18 cellular contexts compared by ENCODE assay signal in the genomic region with DNA sequence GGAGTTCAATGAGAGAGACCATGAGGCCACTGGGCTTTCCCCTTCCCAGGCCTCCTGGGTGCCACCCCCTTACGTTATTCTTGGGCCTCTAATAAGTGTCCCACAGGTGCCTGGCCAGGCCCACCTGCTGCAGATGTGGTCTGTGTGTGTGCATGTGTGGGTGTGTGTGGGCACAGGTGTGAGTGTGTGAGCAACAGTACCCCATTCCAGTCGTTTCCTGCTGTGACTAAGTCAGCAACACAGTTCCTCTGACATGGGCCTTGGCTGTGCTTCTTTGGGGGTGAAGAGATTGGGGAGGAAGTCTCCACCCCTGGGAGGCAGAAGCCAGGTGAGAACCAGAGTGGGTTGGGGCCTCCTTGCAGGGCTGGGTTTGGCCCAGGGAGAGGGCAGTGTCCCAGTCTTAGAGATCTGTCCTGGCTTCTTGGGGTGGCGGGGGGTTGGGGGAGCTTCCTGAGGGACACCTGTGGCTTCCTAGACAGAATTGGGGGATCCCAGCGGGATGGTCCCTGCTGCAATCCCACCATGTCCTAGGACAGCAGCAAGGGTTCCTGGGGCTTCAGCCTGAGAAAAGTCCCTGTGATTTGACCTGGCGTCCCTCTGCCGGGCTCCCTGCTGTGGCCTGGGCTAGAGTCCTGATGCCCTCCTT. TPM values are rescaled to one million over a fixed set of nuclear protein-coding genes. Genes with fewer than 3 reads are reported as not detected.
DNase-seq lines count a peak whose midpoint lies in the region; ATAC-seq lines count a peak whose summit lies in the region.
"Had no signal": no experiment of that assay in that cellular context is flagged by ENCODE, and none has a peak within 500 bp of the region (broad histone marks: within the 10 kb centered on the region; RNA-seq: fewer than 3 reads in every experiment).

No MANE protein-coding gene starts in this region.

- intact Hi-C loops in dendritic cell treated with granulocyte-macrophage colony-stimulating factor and Interleukin-4, amounts not matched to agents 40 ng/mL and 50 ng/mL, for 4 days (cut with micrococcal nuclease): no loop called here

- no peaks in the 10 kb centered on the region for H3K9me3 Mint-ChIP-seq in dendritic cell treated with granulocyte-macrophage colony-stimulating factor and Interleukin-4, amounts not matched to agents 40 ng/mL and 50 ng/mL, for 4 days
- no peaks in the 10 kb centered on the region for H3K9me3 Mint-ChIP-seq in stimulated activated effector memory CD8-positive, alpha-beta T cell treated with anti-CD3 and anti-CD28 coated beads, Interleukin-12 subunit alpha, Interleukin-12 subunit beta, amount 100 ng/mL, for 72 hours

- H3K36me3 Mint-ChIP-seq in dendritic cell treated with granulocyte-macrophage colony-stimulating factor and Interleukin-4, amounts not matched to agents 40 ng/mL and 50 ng/mL, for 4 days (ENCODE audit: low read depth): peaks cover 100% of the 10 kb centered on the region
- H3K36me3 Mint-ChIP-seq in stimulated activated effector memory CD8-positive, alpha-beta T cell treated with anti-CD3 and anti-CD28 coated beads, Interleukin-12 subunit alpha, Interleukin-12 subunit beta, amount 100 ng/mL, for 72 hours: peaks cover 85% of the 10 kb centered on the region

- no peak overlapping the region for H3K27ac ChIP-seq in substantia nigra (ENCODE audit: low read depth, low read length, poor library complexity, severe bottlenecking)
- H3K27ac ChIP-seq: brain microvascular endothelial cell, GM23248, left lung, tibial artery had no signal

- DNase-seq in NK-92 treated with Interleukin-12 subunit alpha and Interleukin-12 subunit beta, amount 100 ng/mL, for 24 hours (lab: John Stamatoyannopoulos, UW): peak; percentile 76
- DNase-seq in NK-92 (lab: John Stamatoyannopoulos, UW; ENCODE audit: unreplicated experiment) (no peak), substantia nigra (lab: John Stamatoyannopoulos, UW) (no peak), MG63 (no peak), NCI-H774 (lab: John Stamatoyannopoulos, UW) (no peak)
- DNase-seq in activated CD8-positive, alpha-beta memory T cell treated with anti-CD3 and anti-CD28 coated beads for 24 hours: peak; percentile 76
- no peak for DNase-seq in stimulated activated effector memory CD8-positive, alpha-beta T cell treated with anti-CD3 and anti-CD28 coated beads, Interleukin-12 subunit alpha, Interleukin-12 subunit beta, amount 100 ng/mL, for 72 hours (ENCODE audit: low spot score in 2 of 2)
- DNase-seq: 8988T, brain microvascular endothelial cell, glutamatergic neuron, GM23248, left lung, NCI-H1092 treated with DMSO at 0.1 percent for 48 hours, NCI-H69, tibial artery had no signal

- peaks cover 6% of the 10 kb centered on the region; the same call in 1 of the 2 replicates for H3K36me3 ChIP-seq in MG63

- H3K4me1 Mint-ChIP-seq in dendritic cell treated with granulocyte-macrophage colony-stimulating factor and Interleukin-4, amounts not matched to agents 40 ng/mL and 50 ng/mL, for 4 days (ENCODE audit: low read depth): peaks cover 32% of the 10 kb centered on the region
- H3K4me1 Mint-ChIP-seq in stimulated activated effector memory CD8-positive, alpha-beta T cell treated with anti-CD3 and anti-CD28 coated beads, Interleukin-12 subunit alpha, Interleukin-12 subunit beta, amount 100 ng/mL, for 72 hours: peaks cover 46% of the 10 kb centered on the region

- no peaks in the 10 kb centered on the region for H3K27me3 ChIP-seq in MG63
- H3K27me3 ChIP-seq: brain microvascular endothelial cell, left lung, tibial artery had no signal

- ATAC-seq in stimulated activated effector memory CD8-positive, alpha-beta T cell treated with anti-CD3 and anti-CD28 coated beads, Interleukin-12 subunit alpha, Interleukin-12 subunit beta, amount 100 ng/mL, for 72 hours: peak; percentile 70
- ATAC-seq: left lung had no signal

- no peaks in the 10 kb centered on the region for H3K27me3 Mint-ChIP-seq in dendritic cell treated with granulocyte-macrophage colony-stimulating factor and Interleukin-4, amounts not matched to agents 40 ng/mL and 50 ng/mL, for 4 days

- H3K27ac Mint-ChIP-seq in dendritic cell treated with granulocyte-macrophage colony-stimulating factor and Interleukin-4, amounts not matched to agents 40 ng/mL and 50 ng/mL, for 4 days: peak overlapping the region; percentile 2
- peak overlapping the region; percentile 95 for H3K27ac Mint-ChIP-seq in stimulated activated effector memory CD8-positive, alpha-beta T cell treated with anti-CD3 and anti-CD28 coated beads, Interleukin-12 subunit alpha, Interleukin-12 subunit beta, amount 100 ng/mL, for 72 hours

- H3K4me3 Mint-ChIP-seq in dendritic cell treated with granulocyte-macrophage colony-stimulating factor and Interleukin-4, amounts not matched to agents 40 ng/mL and 50 ng/mL, for 4 days: no peak overlapping the region
- peak overlapping the region; percentile 66 for H3K4me3 Mint-ChIP-seq in stimulated activated effector memory CD8-positive, alpha-beta T cell treated with anti-CD3 and anti-CD28 coated beads, Interleukin-12 subunit alpha, Interleukin-12 subunit beta, amount 100 ng/mL, for 72 hours

- no peaks in the 10 kb centered on the region for H3K9me3 ChIP-seq in MG63
- H3K9me3 ChIP-seq: left lung, tibial artery had no signal

- no peak overlapping the region for H3K4me3 ChIP-seq in MG63
- H3K4me3 ChIP-seq: GM23248, left lung, tibial artery had no signal

RNA-seq across cellular contexts. Expression of a gene that starts 4.1 kb away (rescaled TPM):
- 6.2 and 7.2 TPM in 2 replicates for total RNA-seq in MG63 (2014; rRNA removed; shearing (Covaris generic); ENCODE audit: low replicate concordance)

RNA-seq across cellular contexts. Expression of a gene that starts 19.5 kb away (rescaled TPM):
- total RNA-seq in MG63 (2014; rRNA removed; shearing (Covaris generic); ENCODE audit: low replicate concordance): not detected in 2 replicates
- total RNA-seq: GM23248, SK-MEL-5 had no signal

RNA-seq across cellular contexts. Expression of a gene that starts 46.3 kb away (rescaled TPM):
- total RNA-seq in MG63 (2014; rRNA removed; shearing (Covaris generic); ENCODE audit: low replicate concordance): not detected in 2 replicates
- total RNA-seq: GM23248, left lung, omental fat pad had no signal

Comparison
In these comparisons a context has a peak if more than half of its experiments do, and no peak if none do; other contexts are left out.
1. DNase-seq: peak in NK-92 treated with Interleukin-12 subunit alpha and Interleukin-12 subunit beta, amount 100 ng/mL, for 24 hours (single experiment) and activated CD8-positive, alpha-beta memory T cell treated with anti-CD3 and anti-CD28 coated beads for 24 hours (single experiment); none in NK-92 (single experiment), stimulated activated effector memory CD8-positive, alpha-beta T cell treated with anti-CD3 and anti-CD28 coated beads, Interleukin-12 subunit alpha, Interleukin-12 subunit beta, amount 100 ng/mL, for 72 hours (0 of 2), substantia nigra (0 of 49), MG63 (single experiment) and NCI-H774 (single experiment).